Comparison of ENCODE assay signal across 2 cellular contexts in genomic region chr7:143085603-143086002, GRCh38. TPM values are rescaled to one million over a fixed set of nuclear protein-coding genes. Genes with fewer than 3 reads are reported as not detected.
"Had no signal": no experiment of that assay in that cellular context is flagged by ENCODE, and none has a peak within 500 bp of the region (broad histone marks: within the 10 kb centered on the region; RNA-seq: fewer than 3 reads in every experiment).

No MANE protein-coding gene starts in this region.

RNA-seq across cellular contexts. Expression of gene OR6V1, which starts 33.5 kb away (rescaled TPM):
- polyA plus RNA-seq: adrenal gland, aorta had no signal

RNA-seq across cellular contexts. Expression of gene PIP, which starts 46.3 kb away (rescaled TPM):
- polyA plus RNA-seq: adrenal gland, aorta had no signal

RNA-seq across cellular contexts. Expression of gene OR9A2, which starts 58.7 kb away (rescaled TPM):
- polyA plus RNA-seq: adrenal gland, aorta had no signal
